ENCODE assay signal across 1 cellular context in the genomic region with DNA sequence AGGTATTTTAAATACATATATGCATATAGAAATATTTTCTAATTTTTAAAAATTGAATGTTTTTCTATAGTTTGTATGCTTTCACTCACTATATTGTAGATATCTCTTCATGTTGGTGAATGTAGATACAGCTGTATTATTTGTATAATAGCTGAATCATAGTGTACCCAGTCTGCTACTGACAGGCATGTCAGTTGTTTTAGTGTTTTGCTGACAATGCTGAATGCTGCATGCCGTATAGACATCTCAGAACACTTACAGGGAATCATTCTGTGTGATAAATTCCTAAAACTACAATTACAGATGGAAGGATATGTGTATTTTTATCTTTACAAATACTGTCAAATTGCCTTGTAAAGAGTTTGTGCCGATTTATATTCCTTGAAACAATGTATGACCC.
TF ChIP-seq lines count a peak whose summit lies in the region.

No MANE protein-coding gene starts in this region.

TF ChIP-seq in H1, 55 proteins besides CTCF, POLR2A, EP300 and RAD21 (continued from another document):
- no peak for TF ChIP-seq YY1 (IDR thresholded peaks at IDR 0.05; ENCODE audit: low read depth, low read length)
